Comparison of ENCODE assay signal across 8 cellular contexts in genomic region chr12:92108651-92109050, GRCh38. TPM values are rescaled to one million over a fixed set of nuclear protein-coding genes. Genes with fewer than 3 reads are reported as not detected.
DNase-seq lines count a peak whose midpoint lies in the region; ATAC-seq and TF ChIP-seq lines count a peak whose summit lies in the region.

No MANE protein-coding gene starts in this region.

- H3K36me3 Mint-ChIP-seq in activated naive CD8-positive, alpha-beta T cell = peaks cover 10% of the 10 kb centered on the region
- peaks cover 5% of the 10 kb centered on the region for H3K36me3 Mint-ChIP-seq in activated CD4-positive, alpha-beta T cell treated with anti-CD3 and anti-CD28 coated beads, Interleukin-2, amount 10 ng/mL, durations not matched to agents 7 days and 5 days (ENCODE audit: low read depth)

- intact Hi-C loops in IMR-90 (cut with micrococcal nuclease) (no loop called here), lower lobe of right lung (cut with DNase I) (no loop called here)

- H2AK9ac ChIP-seq in IMR-90 (replicated peaks; ENCODE audit: low read depth, low read length, poor library complexity) = no peak overlapping the region

- no peak overlapping the region for H2BK20ac ChIP-seq in IMR-90 (ENCODE audit: low read depth, low read length)

- no peak overlapping the region for H2AFZ ChIP-seq in IMR-90 (replicated peaks; ENCODE audit: low read length, poor library complexity)
- no peak overlapping the region for H2AFZ ChIP-seq in Karpas-422 (ENCODE audit: low read length)

- dilution Hi-C loops in IMR-90 (cut with HindIII; ENCODE audit: low sequenced_read_pairs, unreplicated experiment) = no loop called here

- no peak overlapping the region for H3K14ac ChIP-seq in IMR-90 (replicated peaks; ENCODE audit: low read depth, low read length)

- DNase-seq in BE2C (peak; percentile 26), IMR-90 (peak; percentile 78), lower lobe of right lung (peak; percentile 48), dermis blood vessel endothelial cell (no peak), Karpas-422 (no peak), foreskin keratinocyte (no peak)
- no peak for DNase-seq in activated CD4-positive, alpha-beta T cell treated with anti-CD3 and anti-CD28 coated beads, Interleukin-2, amount 10 ng/mL, durations not matched to agents 7 days and 5 days

- TF ChIP-seq CTCF in BE2C (IDR thresholded peaks at IDR 0.05; ENCODE audit: low read depth, low read length) (peak; percentile 10; the same call in 1 of the 2 replicates), IMR-90 (conservative IDR thresholded peaks at IDR 0.05; ENCODE audit: low read depth, low read length) (no peak), lower lobe of right lung (IDR thresholded peaks at IDR 0.05) (no peak), foreskin keratinocyte (conservative IDR thresholded peaks at IDR 0.05) (no peak)

- POLR2A ChIA-PET in IMR-90 (lab: Charles Lee; ENCODE audit: unreplicated experiment) = no interaction called here
- POLR2A ChIA-PET in activated CD4-positive, alpha-beta T cell treated with anti-CD3 and anti-CD28 coated beads, Interleukin-2, amount 10 ng/mL, durations not matched to agents 7 days and 5 days (lab: Charles Lee) = no interaction called here

- CTCF ChIA-PET in IMR-90 (lab: Yijun Ruan, JAX) = interaction anchor here (0.6 kb wide), 1 partner anchor 15 kb away, joined by 4 read pairs; no protein-coding TSS in a partner anchor
- CTCF ChIA-PET in activated CD4-positive, alpha-beta T cell treated with anti-CD3 and anti-CD28 coated beads, Interleukin-2, amount 10 ng/mL, durations not matched to agents 7 days and 5 days (lab: Charles Lee) = no interaction called here

- H3K79me2 ChIP-seq in Karpas-422 (ENCODE audit: low read length) = no peaks in the 10 kb centered on the region

- H2BK120ac ChIP-seq in IMR-90 (ENCODE audit: low read depth, low read length) = no peak overlapping the region

- H3K27ac ChIP-seq in IMR-90 (ENCODE audit: insufficient read depth, low read length) (no peak overlapping the region), lower lobe of right lung (peak overlapping the region; percentile 2), Karpas-422 (ENCODE audit: low read length) (no peak overlapping the region), foreskin keratinocyte (no peak overlapping the region)

- H3K27me3 ChIP-seq in BE2C (no peaks in the 10 kb centered on the region), IMR-90 (ENCODE audit: control insufficient read depth, insufficient read depth, low read length) (no peaks in the 10 kb centered on the region), lower lobe of right lung (ENCODE audit: low read depth) (no peaks in the 10 kb centered on the region), Karpas-422 (ENCODE audit: low read length) (no peaks in the 10 kb centered on the region), foreskin keratinocyte (no peaks in the 10 kb centered on the region)

- no peaks in the 10 kb centered on the region for H3K9me3 ChIP-seq in BE2C
- H3K9me3 ChIP-seq in IMR-90 (ENCODE audit: control insufficient read depth, insufficient read depth, low read length) = no peaks in the 10 kb centered on the region
- H3K9me3 ChIP-seq in lower lobe of right lung = no peaks in the 10 kb centered on the region
- no peaks in the 10 kb centered on the region for H3K9me3 ChIP-seq in Karpas-422 (ENCODE audit: low read length)

- in situ Hi-C loops in IMR-90 (cut with MboI; ENCODE audit: low sequenced_read_pairs) = no loop called here

- peak overlapping the region; percentile 45 for H3K4me3 Mint-ChIP-seq in activated naive CD8-positive, alpha-beta T cell
- no peak overlapping the region for H3K4me3 Mint-ChIP-seq in activated CD4-positive, alpha-beta T cell treated with anti-CD3 and anti-CD28 coated beads, Interleukin-2, amount 10 ng/mL, durations not matched to agents 7 days and 5 days

- no CpG with 5 or more reads among the region's 3 CpGs for WGBS in IMR-90 (ENCODE audit: extremely low coverage in 2 of 2, insufficient read length in 1 of 2), 2 experiments

- H3K23ac ChIP-seq in IMR-90 (ENCODE audit: low read depth, low read length) = no peak overlapping the region

- no peak overlapping the region for H3K56ac ChIP-seq in IMR-90 (ENCODE audit: extremely low read depth, insufficient read depth, low read length)

- H3K4me3 ChIP-seq in BE2C (ENCODE audit: low read depth, low read length) = peak overlapping the region; percentile 1
- no peak overlapping the region for H3K4me3 ChIP-seq in IMR-90 (ENCODE audit: insufficient read depth, low read depth, low read length)
- H3K4me3 ChIP-seq in lower lobe of right lung = no peak overlapping the region
- H3K4me3 ChIP-seq in Karpas-422 (ENCODE audit: low read length) = no peak overlapping the region

- H2BK15ac ChIP-seq in IMR-90 (ENCODE audit: low read depth, low read length) = no peak overlapping the region

- peak overlapping the region; percentile 91 for H3K27ac Mint-ChIP-seq in activated naive CD8-positive, alpha-beta T cell
- no peak overlapping the region for H3K27ac Mint-ChIP-seq in activated CD4-positive, alpha-beta T cell treated with anti-CD3 and anti-CD28 coated beads, Interleukin-2, amount 10 ng/mL, durations not matched to agents 7 days and 5 days

- H4K5ac ChIP-seq in IMR-90 (ENCODE audit: low read depth, low read length) = no peak overlapping the region

- peaks cover 20 to 35% of the 10 kb centered on the region in 2 experiments; a peak in 3 of 4 replicates for H3K79me1 ChIP-seq in IMR-90 (ENCODE audit: low read depth in 1 of 2, low read length in 2 of 2)

- no peaks in the 10 kb centered on the region for H3K36me3 ChIP-seq in BE2C
- no peaks in the 10 kb centered on the region for H3K36me3 ChIP-seq in IMR-90 (ENCODE audit: control insufficient read depth, insufficient read depth, low read length)
- H3K36me3 ChIP-seq in lower lobe of right lung = no peaks in the 10 kb centered on the region
- H3K36me3 ChIP-seq in Karpas-422 (ENCODE audit: insufficient read depth, low read length) = no peaks in the 10 kb centered on the region

- no peaks in the 10 kb centered on the region for H3K9me3 Mint-ChIP-seq in activated naive CD8-positive, alpha-beta T cell (ENCODE audit: low read depth)
- no peaks in the 10 kb centered on the region for H3K9me3 Mint-ChIP-seq in activated CD4-positive, alpha-beta T cell treated with anti-CD3 and anti-CD28 coated beads, Interleukin-2, amount 10 ng/mL, durations not matched to agents 7 days and 5 days

- H3K4me2 ChIP-seq in IMR-90 (ENCODE audit: low read depth, low read length) (peak overlapping the region; percentile 16; the same call in 1 of the 2 replicates), Karpas-422 (ENCODE audit: low read depth, low read length, poor library complexity, severe bottlenecking) (no peak overlapping the region)

- H3K9ac ChIP-seq in IMR-90 (ENCODE audit: low read depth, low read length) = no peak overlapping the region
- H3K9ac ChIP-seq in Karpas-422 (ENCODE audit: low read length) = no peak overlapping the region

- no peak overlapping the region for H3K18ac ChIP-seq in IMR-90 (ENCODE audit: low read depth, low read length)

- H2AK5ac ChIP-seq in IMR-90 (ENCODE audit: low read depth, low read length) = no peak overlapping the region

- no peak for TF ChIP-seq POLR2A in IMR-90 (IDR thresholded peaks at IDR 0.05; ENCODE audit: low read depth, low read length)

- no peaks in the 10 kb centered on the region for H3K27me3 Mint-ChIP-seq in activated naive CD8-positive, alpha-beta T cell
- H3K27me3 Mint-ChIP-seq in activated CD4-positive, alpha-beta T cell treated with anti-CD3 and anti-CD28 coated beads, Interleukin-2, amount 10 ng/mL, durations not matched to agents 7 days and 5 days = no peaks in the 10 kb centered on the region

- no TSS peak for BruUV-seq in IMR-90 (replicated peaks; lab: Mats Ljungman, UMichigan)

- H3K4me1 Mint-ChIP-seq in activated naive CD8-positive, alpha-beta T cell (ENCODE audit: low read depth) = peaks cover 85% of the 10 kb centered on the region
- H3K4me1 Mint-ChIP-seq in activated CD4-positive, alpha-beta T cell treated with anti-CD3 and anti-CD28 coated beads, Interleukin-2, amount 10 ng/mL, durations not matched to agents 7 days and 5 days = peaks cover 64% of the 10 kb centered on the region

- no peak for TF ChIP-seq RAD21 in IMR-90 (IDR thresholded peaks at IDR 0.05; ENCODE audit: low read length)

- H3K9me1 ChIP-seq in IMR-90 (ENCODE audit: insufficient read depth, low read length) = peaks cover 5% of the 10 kb centered on the region; the same call in 1 of the 2 replicates

- H4K91ac ChIP-seq in IMR-90 (ENCODE audit: insufficient read depth, low read depth, low read length) = no peak overlapping the region

- H3K9me2 ChIP-seq in Karpas-422 (replicated peaks; ENCODE audit: insufficient read depth, low read length) = no peaks in the 10 kb centered on the region

- no peak overlapping the region for H3K4ac ChIP-seq in IMR-90 (ENCODE audit: low read depth, low read length)

- H4K20me1 ChIP-seq in IMR-90 (ENCODE audit: insufficient read depth, low read length) = no peaks in the 10 kb centered on the region
- H4K20me1 ChIP-seq in Karpas-422 (ENCODE audit: insufficient read depth, low read depth, low read length) = peaks cover 16% of the 10 kb centered on the region; the same call in 1 of the 2 replicates

- no peak overlapping the region for H4K8ac ChIP-seq in IMR-90 (ENCODE audit: low read depth in 2 of 2, low read length in 2 of 2)

- peak; percentile 99 for ATAC-seq in IMR-90 (ENCODE audit: low read depth)
- peak; percentile 62 to 74 for ATAC-seq in lower lobe of right lung
- ATAC-seq in foreskin keratinocyte = no peak

- no peak overlapping the region for H2BK5ac ChIP-seq in IMR-90 (ENCODE audit: low read depth, low read length, poor library complexity, severe bottlenecking)

- H3K4me1 ChIP-seq in BE2C (peaks cover 9% of the 10 kb centered on the region), IMR-90 (ENCODE audit: control insufficient read depth, insufficient read depth, low read length) (peaks cover 12% of the 10 kb centered on the region), lower lobe of right lung (peaks cover 14% of the 10 kb centered on the region), Karpas-422 (ENCODE audit: low read length) (no peaks in the 10 kb centered on the region), foreskin keratinocyte (no peaks in the 10 kb centered on the region)

TF ChIP-seq in IMR-90, 13 proteins besides CTCF, POLR2A, EP300 and RAD21:
- no peak for TF ChIP-seq NFE2L2 (IDR thresholded peaks at IDR 0.05; ENCODE audit: low read depth, low read length)
- TF ChIP-seq CEBPB (IDR thresholded peaks at IDR 0.05; ENCODE audit: low read depth, low read length) = peak; percentile 63

RNA-seq across cellular contexts. Expression of gene BTG1, which starts 37.0 kb away (rescaled TPM):
- 51.7 TPM for polyA plus RNA-seq in BE2C (2012; ENCODE audit: insufficient read depth, insufficient read length, low read depth)
- 3.8 and 8.1 TPM in 2 replicates for total RNA-seq in IMR-90 (2012; rRNA removed)
- 33.5 and 43.3 TPM in 2 replicates for polyA plus RNA-seq in IMR-90 (2012; rRNA removed)
- polyA plus RNA-seq in IMR-90 (2012; cell fraction: cytosol; rRNA removed) = 3.7 and 12.0 TPM in 2 replicates
- polyA plus RNA-seq in IMR-90 (2012; cell fraction: nucleus; rRNA removed; ENCODE audit: low replicate concordance) = 4.7 and 12.8 TPM in 2 replicates
- 159 TPM for total RNA-seq in lower lobe of right lung
- total RNA-seq in dermis blood vessel endothelial cell = 32.3 and 40.9 TPM in 2 replicates
- total RNA-seq in activated CD4-positive, alpha-beta T cell treated with anti-CD3 and anti-CD28 coated beads, Interleukin-2, amount 10 ng/mL, durations not matched to agents 7 days and 5 days = 100 to 1,000 TPM; 102 to 133 TPM
- total RNA-seq in Karpas-422 (2014; rRNA removed; shearing (Covaris generic); ENCODE audit: low replicate concordance) = 6.8 and 12.4 TPM in 2 replicates
- total RNA-seq in foreskin keratinocyte = 9.1 and 14.3 TPM in 2 replicates
- polyA plus RNA-seq in foreskin keratinocyte = 15.2 and 18.4 TPM in 2 replicates

Comparison
In these comparisons a context has a peak if more than half of its experiments do, and no peak if none do; other contexts are left out.
1. DNase-seq: peak in BE2C (single experiment), IMR-90 (single experiment) and lower lobe of right lung (single experiment); none in dermis blood vessel endothelial cell (single experiment), activated CD4-positive, alpha-beta T cell treated with anti-CD3 and anti-CD28 coated beads, Interleukin-2, amount 10 ng/mL, durations not matched to agents 7 days and 5 days (single experiment), Karpas-422 (single experiment) and foreskin keratinocyte (0 of 2).